ENCODE assay signal across 31 cellular contexts in the genomic region with DNA sequence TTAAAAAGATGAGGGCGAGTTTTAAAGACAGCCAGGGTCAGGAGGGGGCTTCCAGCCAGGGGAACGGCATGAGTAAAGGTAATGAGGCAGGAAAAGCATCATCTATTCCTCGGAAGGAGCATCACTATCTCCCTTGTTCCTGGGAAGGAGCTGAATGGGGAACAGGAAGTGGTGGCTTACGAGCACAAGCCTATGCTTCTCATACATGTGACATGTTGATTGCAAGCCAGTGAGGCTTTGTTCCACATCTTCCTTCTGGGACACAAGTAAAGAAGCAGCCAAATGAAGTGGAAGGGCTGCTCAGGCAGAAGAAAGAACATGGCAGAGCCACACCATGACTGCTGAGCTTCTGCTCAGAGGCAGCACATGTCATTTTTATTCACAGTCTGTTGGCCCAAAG. TPM values are rescaled to one million over a fixed set of nuclear protein-coding genes. Genes with fewer than 3 reads are reported as not detected.
"Had no signal": no experiment of that assay in that cellular context is flagged by ENCODE, and none has a peak within 500 bp of the region (broad histone marks: within the 10 kb centered on the region; RNA-seq: fewer than 3 reads in every experiment).

No MANE protein-coding gene starts in this region.

- H3K4me3 ChIP-seq: dorsolateral prefrontal cortex, stomach, tibial artery had no signal

- DNase-seq: activated CD4-positive, alpha-beta T cell treated with anti-CD3 and anti-CD28 coated beads for 36 hours; activated CD4-positive, alpha-beta T cell treated with anti-CD3 and anti-CD28 coated beads, Interleukin-2, amount 50 U/mL, for 4 hours; activated CD4-positive, CD25-positive, alpha-beta regulatory T cell; activated naive CD4-positive, alpha-beta T cell; activated T-cell treated with anti-CD3 and anti-CD28 coated beads for 4 hours; activated T-cell treated with anti-CD3 and anti-CD28 coated beads, Interleukin-2, amount 50 U/mL, for 72 hours; anterior cingulate cortex; dorsolateral prefrontal cortex; effector memory CD4-positive, alpha-beta T cell; head of caudate nucleus; hippocampal formation; left colon; midbrain; naive thymus-derived CD4-positive, alpha-beta T cell; right cardiac atrium; stimulated activated CD4-positive, alpha-beta T cell treated with anti-CD3 and anti-CD28 coated beads, Interleukin-15, amount 100 ng/mL, for 24 hours; stimulated activated CD4-positive, alpha-beta T cell treated with anti-CD3 and anti-CD28 coated beads, Interleukin-2, amount 100 ng/mL, for 24 hours; stimulated activated naive B cell treated with anti-CD40 and anti-IgM and Interleukin-4, amounts not matched to agents 10 μg/mL and 1 μg/mL and 100 μg/mL, for 72 hours; stomach; T-helper 9 cell; tibial artery had no signal

- H3K36me3 Mint-ChIP-seq: activated naive CD8-positive, alpha-beta T cell; stimulated activated naive B cell treated with anti-CD40 and anti-IgM and Interleukin-4, amounts not matched to agents 10 μg/mL and 1 μg/mL and 100 μg/mL, for 72 hours had no signal

- H3K36me3 ChIP-seq: stomach, tibial artery had no signal

- ATAC-seq: activated CD4-positive, alpha-beta T cell treated with anti-CD3 and anti-CD28 coated beads for 36 hours; activated T-cell treated with anti-CD3 and anti-CD28 coated beads, Interleukin-2, amount 50 U/mL, for 72 hours; left colon; naive thymus-derived CD4-positive, alpha-beta T cell; right cardiac atrium; stimulated activated naive B cell treated with anti-CD40 and anti-IgM and Interleukin-4, amounts not matched to agents 10 μg/mL and 1 μg/mL and 100 μg/mL, for 72 hours had no signal

- H3K9me3 Mint-ChIP-seq: activated T-cell treated with anti-CD3 and anti-CD28 coated beads, Interleukin-2, amount 50 U/mL, for 72 hours; neural crest cell had no signal

- H3K27ac Mint-ChIP-seq: activated CD4-positive, alpha-beta T cell treated with anti-CD3 and anti-CD28 coated beads for 36 hours; activated naive CD8-positive, alpha-beta T cell; activated T-cell treated with anti-CD3 and anti-CD28 coated beads, Interleukin-2, amount 50 U/mL, for 72 hours; naive thymus-derived CD4-positive, alpha-beta T cell; stimulated activated naive B cell treated with anti-CD40 and anti-IgM and Interleukin-4, amounts not matched to agents 10 μg/mL and 1 μg/mL and 100 μg/mL, for 72 hours had no signal

- H3K27ac ChIP-seq: dorsolateral prefrontal cortex, stomach, tibial artery had no signal

- H3K4me3 Mint-ChIP-seq: activated CD4-positive, alpha-beta T cell treated with anti-CD3 and anti-CD28 coated beads for 36 hours; activated naive CD8-positive, alpha-beta T cell; activated T-cell treated with anti-CD3 and anti-CD28 coated beads, Interleukin-2, amount 50 U/mL, for 72 hours; naive thymus-derived CD4-positive, alpha-beta T cell; neural crest cell; stimulated activated naive B cell treated with anti-CD40 and anti-IgM and Interleukin-4, amounts not matched to agents 10 μg/mL and 1 μg/mL and 100 μg/mL, for 72 hours had no signal

- H3K4me1 ChIP-seq: stomach, tibial artery had no signal

- H3K9me3 ChIP-seq: tibial artery had no signal

RNA-seq across cellular contexts. Expression of a gene that starts 55.7 kb away (rescaled TPM):
- total RNA-seq: activated CD4-positive, alpha-beta T cell treated with anti-CD3 and anti-CD28 coated beads for 36 hours; activated T-cell treated with anti-CD3 and anti-CD28 coated beads, Interleukin-2, amount 50 U/mL, for 72 hours; dorsolateral prefrontal cortex; epithelial cell of proximal tubule; fibroblast of lung; fibroblast of villous mesenchyme; left colon; lower leg skin; naive thymus-derived CD4-positive, alpha-beta T cell; neural crest cell; pulmonary artery endothelial cell; right cardiac atrium; stomach; T-helper 1 cell treated with Interleukin-12 subunit alpha and Interleukin-12 subunit beta and Interleukin-4 antibody, amounts not matched to agents 30 ng/mL and 1 ng/mL, for 36 hours; ureter had no signal
- polyA plus RNA-seq: fibroblast of lung; keratinocyte; naive thymus-derived CD4-positive, alpha-beta T cell; right cardiac atrium; stomach had no signal
